Comparison of ENCODE assay signal across 27 cellular contexts in genomic region chr2:11837875-11838734, GRCh38.
"Had no signal": no experiment of that assay in that cellular context is flagged by ENCODE, and none has a peak within 500 bp of the region (broad histone marks: within the 10 kb centered on the region; RNA-seq: fewer than 3 reads in every experiment).

No MANE protein-coding gene starts in this region.

- DNase-seq: cortex of kidney; effector memory CD8-positive, alpha-beta T cell; erythroblast; esophagus squamous epithelium; foreskin melanocyte; hypothalamus; immature natural killer cell; islet precursor cell; left ventricle myocardium superior; midbrain; naive thymus-derived CD4-positive, alpha-beta T cell; nephron progenitor cell; occipital lobe; ovary; psoas muscle; right cardiac atrium; sigmoid colon; stimulated activated CD4-positive, alpha-beta T cell treated with anti-CD3 and anti-CD28 coated beads, Interleukin-2, amount 100 ng/mL, for 24 hours; stimulated activated CD4-positive, alpha-beta T cell treated with anti-CD3 and anti-CD28 coated beads, Interleukin-4, amount 100 ng/mL, for 4 hours; trophoblast cell had no signal

- FAIRE-seq: endometrium had no signal

- H3K27me3 Mint-ChIP-seq: memory B cell; stimulated activated memory B cell treated with anti-CD40 and anti-IgM and Interleukin-4, amounts not matched to agents 10 μg/mL and 1 μg/mL and 100 μg/mL, for 72 hours had no signal

- H3K36me3 ChIP-seq: esophagus squamous epithelium, ovary, sigmoid colon, suprapubic skin, vagina had no signal

- H3K4me3 ChIP-seq: esophagus squamous epithelium, lung, ovary, psoas muscle, sigmoid colon, suprapubic skin, vagina had no signal

- H3K4me3 Mint-ChIP-seq: effector memory CD8-positive, alpha-beta T cell; immature natural killer cell; memory B cell; naive thymus-derived CD4-positive, alpha-beta T cell; nephron progenitor cell; stimulated activated memory B cell treated with anti-CD40 and anti-IgM and Interleukin-4, amounts not matched to agents 10 μg/mL and 1 μg/mL and 100 μg/mL, for 72 hours; stimulated activated naive CD8-positive, alpha-beta T cell treated with anti-CD3 and anti-CD28 coated beads, Interleukin-15, Interleukin-2, amounts not matched to agents 100 ng/mL and 50 ng/mL, for 24 hours had no signal

- H3K4me1 ChIP-seq: esophagus squamous epithelium, psoas muscle, sigmoid colon, suprapubic skin, vagina had no signal

- H3K4me1 Mint-ChIP-seq: nephron progenitor cell had no signal

- H3K27ac Mint-ChIP-seq: effector memory CD8-positive, alpha-beta T cell; immature natural killer cell; memory B cell; nephron progenitor cell; stimulated activated memory B cell treated with anti-CD40 and anti-IgM and Interleukin-4, amounts not matched to agents 10 μg/mL and 1 μg/mL and 100 μg/mL, for 72 hours; stimulated activated naive CD8-positive, alpha-beta T cell treated with anti-CD3 and anti-CD28 coated beads, Interleukin-15, Interleukin-2, amounts not matched to agents 100 ng/mL and 50 ng/mL, for 24 hours had no signal

- H3K9me3 ChIP-seq: esophagus squamous epithelium, ovary, psoas muscle, suprapubic skin, vagina had no signal

- ATAC-seq: effector memory CD8-positive, alpha-beta T cell; left ventricle myocardium superior; naive thymus-derived CD4-positive, alpha-beta T cell; psoas muscle; right cardiac atrium; stimulated activated memory B cell treated with anti-CD40 and anti-IgM and Interleukin-4, amounts not matched to agents 10 μg/mL and 1 μg/mL and 100 μg/mL, for 72 hours had no signal

- H3K27ac ChIP-seq: esophagus squamous epithelium, ovary, psoas muscle, sigmoid colon, suprapubic skin, vagina had no signal

- H3K27me3 ChIP-seq: esophagus squamous epithelium, ovary, sigmoid colon, suprapubic skin, vagina had no signal
